In the genomic region with DNA sequence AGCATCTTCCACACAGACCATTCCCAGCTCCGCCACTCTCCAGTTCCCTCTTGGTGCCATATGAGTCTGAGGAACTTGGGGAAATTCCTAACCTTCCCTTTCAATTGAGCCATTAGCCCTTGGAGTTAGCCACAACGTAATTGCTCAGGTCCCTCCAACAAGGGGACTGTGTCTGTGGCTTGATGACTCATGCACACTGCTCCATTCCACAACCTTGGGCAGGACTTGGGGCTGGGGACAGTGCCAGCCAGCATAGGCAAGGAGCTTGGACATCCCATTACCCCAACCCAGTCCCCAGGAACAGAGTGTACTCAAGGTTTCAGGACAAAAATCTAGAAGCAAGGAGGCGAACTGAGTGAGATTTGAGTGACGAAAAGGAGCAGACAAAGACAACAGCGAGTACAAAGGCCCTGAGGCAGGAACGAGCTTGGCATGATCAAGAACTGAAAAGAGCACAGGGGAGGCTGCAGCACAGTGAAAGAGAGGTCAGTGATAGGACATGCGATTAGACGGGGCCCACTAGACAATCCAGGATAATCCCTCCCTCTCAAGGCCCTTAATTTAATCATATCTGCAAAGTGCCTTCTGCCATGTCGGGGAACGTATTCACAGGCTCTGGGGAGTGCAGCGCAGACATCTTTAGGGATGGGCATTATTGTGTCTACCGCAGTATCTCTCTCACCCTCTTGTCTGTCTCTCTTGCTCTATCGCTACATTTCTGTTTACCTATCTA, we compare ENCODE assay signal across 11 cellular contexts. TPM values are rescaled to one million over a fixed set of nuclear protein-coding genes. Genes with fewer than 3 reads are reported as not detected.
DNase-seq lines count a peak whose midpoint lies in the region; ATAC-seq, FAIRE-seq and TF ChIP-seq lines count a peak whose summit lies in the region.
"Had no signal": no experiment of that assay in that cellular context is flagged by ENCODE, and none has a peak within 500 bp of the region (broad histone marks: within the 10 kb centered on the region; RNA-seq: fewer than 3 reads in every experiment).

No MANE protein-coding gene starts in this region.

- no peaks in the 10 kb centered on the region for H3K79me2 ChIP-seq in H1 (ENCODE audit: control insufficient read depth in 1 of 2, insufficient read depth in 2 of 2, low read length in 2 of 2)

- peak overlapping the region; percentile 29 for H2AK5ac ChIP-seq in H1 (ENCODE audit: low read depth, low read length)

- H4K5ac ChIP-seq in H1 (ENCODE audit: insufficient read length, low read depth, low read length) = no peak overlapping the region

- peak overlapping the region; percentile 12 for H2BK120ac ChIP-seq in H1 (replicated peaks; ENCODE audit: low read depth, low read length)

- TF ChIP-seq RAD21 in H1 (IDR thresholded peaks at IDR 0.05 in 1 of 2, conservative IDR thresholded peaks at IDR 0.05 in 1 of 2; ENCODE audit: low read depth in 2 of 2, low read length in 2 of 2) = no peak

- H3K9me3 ChIP-seq in H1 (ENCODE audit: insufficient read depth in 2 of 2, low read depth in 1 of 2, low read length in 1 of 2) = no peaks in the 10 kb centered on the region
- H3K9me3 ChIP-seq in psoas muscle = no peaks in the 10 kb centered on the region
- no peaks in the 10 kb centered on the region for H3K9me3 ChIP-seq in CD4-positive, alpha-beta T cell (ENCODE audit: control insufficient read depth, low read length)
- H3K9me3 ChIP-seq: prostate gland had no signal

- H3K27ac Mint-ChIP-seq in CD4-positive, alpha-beta T cell = no peak overlapping the region

- WGBS in H1 (ENCODE audit: extremely low coverage in 1 of 2, insufficient coverage in 1 of 2, insufficient read length in 1 of 2, insufficient replicate concordance in 2 of 2, low coverage in 1 of 2, low lambda C conversion rate in 2 of 2, missing lambda C conversion rate in 1 of 2), 2 experiments = 91% methylated on average over 13 of the region's 13 CpGs; no CpG with 5 or more reads in 1 of the 2 experiments
- 87 to 91% (median 89%) methylated on average over 13 of the region's 13 CpGs for WGBS in psoas muscle, 3 donors

- no peak for FAIRE-seq in H1 (lab: Jason Lieb, UNC)
- FAIRE-seq: G401.6 had no signal

- no peaks in the 10 kb centered on the region for H3K27me3 Mint-ChIP-seq in CD4-positive, alpha-beta T cell

- intact Hi-C loops in psoas muscle (cut with DNase I) = loop anchor here in 1 of 2 donors (5.0 kb wide), 2 partner anchors 42 to 72 kb away; no protein-coding TSS in a partner anchor
- intact Hi-C loops in CD4-positive, alpha-beta T cell (cut with DNase I, micrococcal nuclease) = no loop called here

- TF ChIP-seq EP300 in H1 (IDR thresholded peaks at IDR 0.05; ENCODE audit: borderline replicate concordance in 1 of 2, low read depth in 2 of 2, low read length in 2 of 2) = no peak

- ATAC-seq in psoas muscle = peak; percentile 33 to 65 (median 61)
- no peak for ATAC-seq in CD4-positive, alpha-beta T cell (ENCODE audit: poor library complexity)
- ATAC-seq: left lobe of liver had no signal

- H3K79me1 ChIP-seq in H1 (ENCODE audit: low read depth, low read length) = no peaks in the 10 kb centered on the region; the same call in 1 of the 2 replicates

- no peak overlapping the region for H2AFZ ChIP-seq in H1 (ENCODE audit: low read length)

- H3K23ac ChIP-seq in H1 (ENCODE audit: insufficient read length) = no peak overlapping the region

- TF ChIP-seq CTCF in H1 (IDR thresholded peaks at IDR 0.05; ENCODE audit: control extremely low read depth in 1 of 3, insufficient read depth in 1 of 3, low read depth in 1 of 3, low read length in 3 of 3) (no peak), psoas muscle (IDR thresholded peaks at IDR 0.05) (no peak)
- no peak for TF ChIP-seq CTCF in CD4-positive, alpha-beta T cell (IDR thresholded peaks at IDR 0.05)

- peak overlapping the region; percentile 14; the same call in 1 of the 2 replicates for H2BK5ac ChIP-seq in H1 (ENCODE audit: low read depth, low read length)

- POLR2A ChIA-PET in H1 (lab: Charles Lee; ENCODE audit: partially characterized antibody) = interaction anchor here (1.0 to 6.4 kb wide), 7 partner anchors 16 to 82 kb away, joined by 3 to 131 read pairs (median 5); a partner anchor contains a TSS
- POLR2A ChIA-PET in CD4-positive, alpha-beta T cell (lab: Charles Lee) = interaction anchor here (0.8 kb wide), 1 partner anchor 14 kb away, joined by 4 read pairs; no protein-coding TSS in a partner anchor

- peak overlapping the region; percentile 51 for H2BK12ac ChIP-seq in H1 (ENCODE audit: low read depth, low read length)

- H3K36me3 ChIP-seq in H1 (ENCODE audit: control insufficient read depth in 2 of 4, insufficient read depth in 4 of 4, low read length in 3 of 4) = no peaks in the 10 kb centered on the region
- H3K36me3 ChIP-seq in psoas muscle (ENCODE audit: insufficient read depth in 1 of 2, low read depth in 1 of 2) = no peaks in the 10 kb centered on the region
- H3K36me3 ChIP-seq: prostate gland had no signal

- H3K4me3 ChIP-seq in H1 (ENCODE audit: extremely low read depth in 1 of 4, insufficient read depth in 2 of 4, low read depth in 3 of 4, low read length in 4 of 4) = no peak overlapping the region
- no peak overlapping the region for H3K4me3 ChIP-seq in psoas muscle
- H3K4me3 ChIP-seq: prostate gland had no signal

- no peak for TF ChIP-seq POLR2A in H1 (IDR thresholded peaks at IDR 0.05; ENCODE audit: control extremely low read depth in 1 of 2, low read depth in 2 of 2, low read length in 2 of 2)

- H3K36me3 Mint-ChIP-seq in CD4-positive, alpha-beta T cell (ENCODE audit: low read depth) = no peaks in the 10 kb centered on the region

- no peaks in the 10 kb centered on the region; the same call in 1 of the 2 replicates for H3K23me2 ChIP-seq in H1 (ENCODE audit: low read depth, low read length)

- H3K4me3 Mint-ChIP-seq in CD4-positive, alpha-beta T cell = no peak overlapping the region

- H3K27me3 ChIP-seq in H1 (replicated peaks in 1 of 4; ENCODE audit: control insufficient read depth in 3 of 4, extremely low read depth in 1 of 4, insufficient read depth in 3 of 4, low read length in 3 of 4) = no peaks in the 10 kb centered on the region
- H3K27me3 ChIP-seq in psoas muscle (ENCODE audit: insufficient read depth in 3 of 3, low read length in 2 of 3) = no peaks in the 10 kb centered on the region
- no peaks in the 10 kb centered on the region for H3K27me3 ChIP-seq in CD4-positive, alpha-beta T cell (ENCODE audit: control insufficient read depth, insufficient read depth, low read length)

- DNase-seq in H4 (ENCODE audit: low spot score) = peak; percentile 99
- DNase-seq in OCI-M1 (lab: John Stamatoyannopoulos, UW) = peak; percentile 20
- DNase-seq in H1 (ENCODE audit: low read depth in 1 of 2, low spot score in 2 of 2) = peak in 1 of 2 experiments; percentile 43
- peak; percentile 64 to 77 for DNase-seq in psoas muscle
- no peak for DNase-seq in CD4-positive, alpha-beta T cell
- no peak for DNase-seq in putamen (ENCODE audit: low spot score)
- DNase-seq in NCI-H2081 (lab: John Stamatoyannopoulos, UW) = no peak
- no peak for DNase-seq in NCI-H748 (lab: John Stamatoyannopoulos, UW; ENCODE audit: unreplicated experiment)

- 0 out of 2 replicates have a peak overlapping the region, but pooled peaks have one; percentile 0 for H3K27ac ChIP-seq in H1 (ENCODE audit: low read depth, low read length)
- peak overlapping the region; percentile 64 for H3K27ac ChIP-seq in psoas muscle
- no peak overlapping the region for H3K27ac ChIP-seq in CD4-positive, alpha-beta T cell (ENCODE audit: low read depth, low read length)
- H3K27ac ChIP-seq: prostate gland had no signal

- no peak overlapping the region for H3K4me2 ChIP-seq in H1 (ENCODE audit: insufficient read depth in 1 of 2, low read depth in 2 of 2, low read length in 2 of 2)

- peaks cover 4% of the 10 kb centered on the region for H3K4me1 Mint-ChIP-seq in CD4-positive, alpha-beta T cell (ENCODE audit: low read depth)

- CTCF ChIA-PET in H1 (lab: Charles Lee; ENCODE audit: partially characterized antibody) = interaction anchor here (0.6 to 5.7 kb wide), 9 partner anchors 14 to 393 kb away, joined by 3 to 63 read pairs (median 3); a partner anchor contains a TSS
- CTCF ChIA-PET in CD4-positive, alpha-beta T cell (lab: Charles Lee) = no interaction called here

- H2BK15ac ChIP-seq in H1 (ENCODE audit: low read length) = no peak overlapping the region

- peak overlapping the region; percentile 29 for H4K91ac ChIP-seq in H1 (replicated peaks; ENCODE audit: insufficient read length, low read length)

- no peak overlapping the region for H3K56ac ChIP-seq in H1 (replicated peaks; ENCODE audit: insufficient read length, low read depth, low read length)

- H3K9me3 Mint-ChIP-seq in CD4-positive, alpha-beta T cell = no peaks in the 10 kb centered on the region

- H3K4me1 ChIP-seq in H1 (replicated peaks in 1 of 4; ENCODE audit: control insufficient read depth in 3 of 4, insufficient read depth in 4 of 4, low read length in 3 of 4) (peaks cover 16 to 37% (median 32%) of the 10 kb centered on the region in 4 experiments), psoas muscle (peaks cover 52% of the 10 kb centered on the region)

- H2BK20ac ChIP-seq in H1 (ENCODE audit: low read length) = peak overlapping the region; percentile 88; the same call in 1 of the 2 replicates

- H4K20me1 ChIP-seq in H1 (replicated peaks in 1 of 2; ENCODE audit: control insufficient read depth in 1 of 2, insufficient read depth in 2 of 2, low read length in 2 of 2) = no peaks in the 10 kb centered on the region

- H3K9ac ChIP-seq in H1 (replicated peaks in 1 of 4; ENCODE audit: extremely low read depth in 1 of 4, low read depth in 3 of 4, low read length in 3 of 4) = no peak overlapping the region

- no peak overlapping the region for H3K4ac ChIP-seq in H1 (replicated peaks; ENCODE audit: insufficient read length, low read depth, low read length)

- no peak overlapping the region for H4K8ac ChIP-seq in H1 (ENCODE audit: extremely low read depth, insufficient read depth, low read length)

- no peak overlapping the region for H3K18ac ChIP-seq in H1 (ENCODE audit: extremely low read depth, low read length)

- H3K14ac ChIP-seq in H1 (ENCODE audit: insufficient read length) = no peak overlapping the region

RNA-seq across cellular contexts. Expression of a gene that starts 16.0 kb away (rescaled TPM):
- total RNA-seq in H4 (2014; rRNA removed; shearing (Covaris generic)) = 17.9 and 18.1 TPM in 2 replicates
- 55.8 and 59.4 TPM in 2 replicates for total RNA-seq in H1 (2021; fragmentation: NEBNext Ultra II Directional; extraction: Animal tissue kit (Norgen Biotek cat#: 25700))
- 19.2 and 21.9 TPM in 2 replicates for polyA plus RNA-seq in H1 (2011; rRNA removed)
- 19.5 TPM for polyA plus RNA-seq in H1 (2011; cell fraction: cytosol; rRNA removed)
- 28.6 TPM for polyA plus RNA-seq in H1 (2011; cell fraction: nucleus; rRNA removed)
- polyA plus RNA-seq in H1 (2012, experiment 1 of 2) = 15.9 to 23.0 TPM (median 22.1 TPM) in 4 replicates
- polyA plus RNA-seq in H1 (2012, experiment 2 of 2) = 19.7 TPM
- polyA plus RNA-seq in H1 (2013, experiment 1 of 2) = 14.6 TPM
- 14.5 TPM for polyA plus RNA-seq in H1 (2013, experiment 2 of 2)
- polyA minus RNA-seq in H1 (2011; rRNA and poly(A)+ RNA removed) = 42.6 and 49.2 TPM in 2 replicates
- 24.7 TPM for polyA minus RNA-seq in H1 (2011; cell fraction: cytosol; rRNA and poly(A)+ RNA removed)
- polyA minus RNA-seq in H1 (2011; cell fraction: nucleus; rRNA and poly(A)+ RNA removed) = 26.6 TPM
- 10 to 100 TPM in 3 of 4 donors, 1 to 10 TPM in 1; 10.0 to 15.1 (median 14.4) TPM for total RNA-seq in psoas muscle
- 10 to 100 TPM in 1 of 3 donors, 1 to 10 TPM in 2; 5.0 to 10.1 (median 6.0) TPM for polyA plus RNA-seq in psoas muscle
- total RNA-seq in CD4-positive, alpha-beta T cell = 100 to 1,000 TPM; 120 to 124 TPM

Comparison
In these comparisons a context has a peak if more than half of its experiments do, and no peak if none do; other contexts are left out.
1. DNase-seq: peak in H4 (single experiment), OCI-M1 (single experiment) and psoas muscle (2 of 2); none in CD4-positive, alpha-beta T cell (0 of 10), putamen (single experiment), NCI-H2081 (0 of 2) and NCI-H748 (single experiment).